8 cellular contexts compared by ENCODE assay signal in the genomic region with DNA sequence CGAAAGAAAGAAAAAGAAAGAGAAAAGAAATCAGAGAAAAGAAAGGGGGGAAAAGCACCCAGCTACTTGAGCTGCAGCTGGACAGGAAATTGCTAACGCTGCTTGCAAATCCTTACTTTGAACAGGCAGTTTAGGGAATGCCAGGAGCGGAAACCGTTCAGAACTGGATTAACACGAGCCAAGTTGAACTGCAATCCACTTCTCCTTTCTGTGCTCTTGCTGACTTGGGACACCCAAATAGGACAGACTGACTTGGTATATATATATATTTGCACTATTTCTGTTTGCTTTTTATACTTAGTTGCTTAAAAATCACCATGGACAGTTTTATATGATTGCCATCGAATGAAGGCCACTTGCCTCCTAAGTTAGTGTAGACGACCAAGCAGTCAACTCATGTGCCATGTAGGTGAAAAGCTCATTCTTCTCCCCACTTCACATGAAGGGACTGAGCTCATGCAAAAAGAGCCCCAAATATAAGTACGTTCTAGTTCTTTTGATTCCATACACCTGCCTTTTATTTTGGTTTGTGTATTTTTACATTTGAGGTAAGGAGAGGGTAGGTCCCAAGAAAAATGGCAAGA.
DNase-seq lines count a peak whose midpoint lies in the region; ATAC-seq and TF ChIP-seq lines count a peak whose summit lies in the region.

No MANE protein-coding gene starts in this region.

- no peak for ATAC-seq in HG03378 (IDR thresholded peaks at IDR 0.05; ENCODE audit: unreplicated experiment)

- no peaks in the 10 kb centered on the region for H3K9me2 ChIP-seq in DOHH2 (replicated peaks; ENCODE audit: control insufficient read depth, low read length)

- no peaks in the 10 kb centered on the region for H3K36me3 ChIP-seq in DOHH2 (ENCODE audit: control insufficient read depth, low read length)
- H3K36me3 ChIP-seq in HEK293 (ENCODE audit: control insufficient read depth in 2 of 2, insufficient read depth in 1 of 2, low read length in 2 of 2) = peaks cover 0 to 20% of the 10 kb centered on the region in 2 experiments; a peak in 2 of 3 replicates

- peak; percentile 70 to 77 for DNase-seq in NOMO-1 (lab: John Stamatoyannopoulos, UW; ENCODE audit: unreplicated experiment in 2 of 2)
- DNase-seq in cardiac fibroblast (ENCODE audit: low read depth in 2 of 2) = peak; percentile 87 to 92
- peak; percentile 49 for DNase-seq in midbrain (lab: John Stamatoyannopoulos, UW)
- no peak for DNase-seq in middle frontal gyrus (ENCODE audit: extremely low spot score, low spot score)
- no peak for DNase-seq in stimulated activated CD4-positive, alpha-beta T cell treated with anti-CD3 and anti-CD28 coated beads, Interleukin-4, amount 100 ng/mL, for 24 hours

- H3F3A ChIP-seq in DOHH2 (ENCODE audit: control insufficient read depth, insufficient read depth) = peaks cover 12% of the 10 kb centered on the region

- no peak for TF ChIP-seq CTCF in DOHH2 (IDR thresholded peaks at IDR 0.05; ENCODE audit: low read depth, low read length, poor library complexity, severe bottlenecking)
- TF ChIP-seq CTCF in HEK293 (tag by site-specific recombination; IDR thresholded peaks at IDR 0.05) = no peak
- no peak for TF ChIP-seq CTCF in cardiac fibroblast (IDR thresholded peaks at IDR 0.05; ENCODE audit: low read depth, low read length)

- H3K9me3 ChIP-seq in DOHH2 (ENCODE audit: control insufficient read depth, insufficient read depth, low read length) = no peaks in the 10 kb centered on the region
- no peaks in the 10 kb centered on the region for H3K9me3 ChIP-seq in HEK293 (ENCODE audit: control insufficient read depth, insufficient read depth, low read depth, low read length)

- H3K4me1 ChIP-seq in DOHH2 (ENCODE audit: control insufficient read depth, low read length) (peaks cover 58% of the 10 kb centered on the region), HEK293 (ENCODE audit: control insufficient read depth, insufficient read depth, low read length) (peaks cover 26% of the 10 kb centered on the region)

- CTCF ChIA-PET in HEK293 (lab: Yijun Ruan, JAX) = interaction anchor here (0.7 to 1.2 kb wide), 2 partner anchors 11 to 63 kb away, joined by 3 to 4 read pairs; no protein-coding TSS in a partner anchor

- H3K4me2 ChIP-seq in DOHH2 (ENCODE audit: low read length) = peak overlapping the region; percentile 60

- peaks cover 85% of the 10 kb centered on the region for H3K27me3 ChIP-seq in DOHH2 (ENCODE audit: control insufficient read depth, low read length)

- peak overlapping the region; percentile 73 for H3K27ac ChIP-seq in DOHH2 (ENCODE audit: low read depth, low read length)
- H3K27ac ChIP-seq in HEK293 (ENCODE audit: extremely low read depth, low read depth, low read length) = no peak overlapping the region; the same call in 1 of the 2 replicates

- peak overlapping the region; percentile 57 for H3K4me3 ChIP-seq in DOHH2 (ENCODE audit: low read length)
- H3K4me3 ChIP-seq in HEK293 (ENCODE audit: low read depth, low read length) = no peak overlapping the region
- H3K4me3 ChIP-seq in cardiac fibroblast (replicated peaks in 1 of 2; ENCODE audit: low read depth in 2 of 2, low read length in 2 of 2) = no peak overlapping the region

- H4K20me1 ChIP-seq in DOHH2 (ENCODE audit: control insufficient read depth, insufficient read depth, low read depth, low read length) = no peaks in the 10 kb centered on the region

- no peaks in the 10 kb centered on the region for H3K79me2 ChIP-seq in DOHH2 (ENCODE audit: control insufficient read depth, low read length)

- POLR2A ChIA-PET in HEK293 (lab: Yijun Ruan, JAX) = no interaction called here

TF ChIP-seq in HEK293, 187 proteins besides CTCF, POLR2A, EP300 and RAD21:
- TF ChIP-seq ZNF530 (tag by site-specific recombination; IDR thresholded peaks at IDR 0.05; ENCODE audit: low read depth) (no peak), ZNF600 (tag by site-specific recombination; IDR thresholded peaks at IDR 0.05) (peak; percentile 34; the same call in 1 of the 2 replicates), ZNF202 (tag by site-specific recombination; IDR thresholded peaks at IDR 0.05; ENCODE audit: borderline replicate concordance) (no peak), PRDM1 (tag by site-specific recombination; IDR thresholded peaks at IDR 0.05) (peak; percentile 29; the same call in 1 of the 2 replicates), ZNF777 (tag by site-specific recombination; IDR thresholded peaks at IDR 0.05; ENCODE audit: borderline replicate concordance) (no peak)
- TF ChIP-seq, protein P1, sequence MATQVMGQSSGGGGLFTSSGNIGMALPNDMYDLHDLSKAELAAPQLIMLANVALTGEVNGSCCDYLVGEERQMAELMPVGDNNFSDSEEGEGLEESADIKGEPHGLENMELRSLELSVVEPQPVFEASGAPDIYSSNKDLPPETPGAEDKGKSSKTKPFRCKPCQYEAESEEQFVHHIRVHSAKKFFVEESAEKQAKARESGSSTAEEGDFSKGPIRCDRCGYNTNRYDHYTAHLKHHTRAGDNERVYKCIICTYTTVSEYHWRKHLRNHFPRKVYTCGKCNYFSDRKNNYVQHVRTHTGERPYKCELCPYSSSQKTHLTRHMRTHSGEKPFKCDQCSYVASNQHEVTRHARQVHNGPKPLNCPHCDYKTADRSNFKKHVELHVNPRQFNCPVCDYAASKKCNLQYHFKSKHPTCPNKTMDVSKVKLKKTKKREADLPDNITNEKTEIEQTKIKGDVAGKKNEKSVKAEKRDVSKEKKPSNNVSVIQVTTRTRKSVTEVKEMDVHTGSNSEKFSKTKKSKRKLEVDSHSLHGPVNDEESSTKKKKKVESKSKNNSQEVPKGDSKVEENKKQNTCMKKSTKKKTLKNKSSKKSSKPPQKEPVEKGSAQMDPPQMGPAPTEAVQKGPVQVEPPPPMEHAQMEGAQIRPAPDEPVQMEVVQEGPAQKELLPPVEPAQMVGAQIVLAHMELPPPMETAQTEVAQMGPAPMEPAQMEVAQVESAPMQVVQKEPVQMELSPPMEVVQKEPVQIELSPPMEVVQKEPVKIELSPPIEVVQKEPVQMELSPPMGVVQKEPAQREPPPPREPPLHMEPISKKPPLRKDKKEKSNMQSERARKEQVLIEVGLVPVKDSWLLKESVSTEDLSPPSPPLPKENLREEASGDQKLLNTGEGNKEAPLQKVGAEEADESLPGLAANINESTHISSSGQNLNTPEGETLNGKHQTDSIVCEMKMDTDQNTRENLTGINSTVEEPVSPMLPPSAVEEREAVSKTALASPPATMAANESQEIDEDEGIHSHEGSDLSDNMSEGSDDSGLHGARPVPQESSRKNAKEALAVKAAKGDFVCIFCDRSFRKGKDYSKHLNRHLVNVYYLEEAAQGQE (tag by site-specific recombination; IDR thresholded peaks at IDR 0.05) = 0 out of 2 replicates have a peak, but pooled peaks have one; percentile 10

Comparison
In these comparisons a context has a peak if more than half of its experiments do, and no peak if none do; other contexts are left out.
1. DNase-seq: peak in NOMO-1 (2 of 2), cardiac fibroblast (2 of 2) and midbrain (single experiment); none in middle frontal gyrus (single experiment) and stimulated activated CD4-positive, alpha-beta T cell treated with anti-CD3 and anti-CD28 coated beads, Interleukin-4, amount 100 ng/mL, for 24 hours (single experiment).